Comparison of ENCODE assay signal across 1 cellular context in the genomic region with DNA sequence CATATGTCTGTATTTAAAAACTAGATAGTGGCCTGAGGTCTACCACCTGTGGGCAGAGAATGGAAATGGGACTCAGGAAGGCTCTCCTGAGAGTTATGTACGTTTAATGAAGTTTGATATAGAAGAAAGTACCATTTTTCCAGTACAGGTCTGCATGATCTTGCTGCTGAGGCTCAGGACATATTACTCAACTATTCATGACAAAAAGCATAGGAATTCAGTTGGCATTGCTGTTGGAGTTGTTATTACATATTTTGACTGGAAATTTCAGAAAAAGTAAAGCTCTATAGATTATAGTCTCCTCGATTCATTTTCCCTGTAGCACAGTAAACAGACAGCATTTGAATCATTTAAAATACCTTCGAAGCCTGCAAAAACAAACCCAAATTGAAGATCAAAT.
TF ChIP-seq lines count a peak whose summit lies in the region.

No MANE protein-coding gene starts in this region.

TF ChIP-seq in HepG2, 621 proteins besides CTCF, POLR2A, EP300 and RAD21:
- TF ChIP-seq KDM3A (CRISPR knock-in tag; IDR thresholded peaks at IDR 0.05; ENCODE audit: low read depth), result no peak
- TF ChIP-seq KDM6A (CRISPR knock-in tag; IDR thresholded peaks at IDR 0.05; ENCODE audit: low read depth), result no peak
- no peak for TF ChIP-seq ZNF615 (CRISPR knock-in tag; IDR thresholded peaks at IDR 0.05; ENCODE audit: borderline replicate concordance)
- TF ChIP-seq, protein P1, sequence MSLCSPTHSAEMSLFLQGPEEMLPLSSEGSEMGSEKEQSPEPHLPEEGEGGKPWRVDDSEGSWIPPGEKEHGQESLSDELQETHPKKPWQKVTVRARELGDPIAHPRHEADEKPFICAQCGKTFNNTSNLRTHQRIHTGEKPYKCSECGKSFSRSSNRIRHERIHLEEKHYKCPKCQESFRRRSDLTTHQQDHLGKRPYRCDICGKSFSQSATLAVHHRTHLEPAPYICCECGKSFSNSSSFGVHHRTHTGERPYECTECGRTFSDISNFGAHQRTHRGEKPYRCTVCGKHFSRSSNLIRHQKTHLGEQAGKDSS (CRISPR knock-in tag; IDR thresholded peaks at IDR 0.05; ENCODE audit: borderline replicate concordance, low read depth), result no peak
